Comparison of ENCODE assay signal across 8 cellular contexts in genomic region chr2:101330253-101330921, GRCh38. TPM values are rescaled to one million over a fixed set of nuclear protein-coding genes. Genes with fewer than 3 reads are reported as not detected.
DNase-seq lines count a peak whose midpoint lies in the region; ATAC-seq, FAIRE-seq and TF ChIP-seq lines count a peak whose summit lies in the region.

No MANE protein-coding gene starts in this region.

- ATAC-seq in pancreas: peak; percentile 44 to 76 (median 67)

- peaks cover 3% of the 10 kb centered on the region; the same call in 1 of the 2 replicates for H3K9me3 ChIP-seq in Caco-2
- H3K9me3 ChIP-seq in pancreas: no peaks in the 10 kb centered on the region

- H3K27ac Mint-ChIP-seq in Caco-2 (ENCODE audit: unreplicated experiment): no peak overlapping the region

- intact Hi-C loops in Caco-2 (cut with micrococcal nuclease; ENCODE audit: unreplicated experiment) (no loop called here), pancreas (cut with DNase I) (no loop called here)

- H3K4me3 Mint-ChIP-seq in Caco-2 (ENCODE audit: unreplicated experiment): no peak overlapping the region

- DNase-seq in Caco-2 (peak; percentile 56 to 64), foreskin melanocyte (peak; percentile 75), pancreas (peak; percentile 35 to 61 (median 44)), LoVo (ENCODE audit: low spot score) (no peak), NK-92 (lab: John Stamatoyannopoulos, UW; ENCODE audit: unreplicated experiment) (no peak), EL (no peak), amniotic stem cell (lab: John Stamatoyannopoulos, UW) (no peak)
- DNase-seq in activated CD8-positive, alpha-beta memory T cell treated with anti-CD3 and anti-CD28 coated beads, Interleukin-2, amount 50 U/mL, for 48 hours: peak; percentile 68

- WGBS in pancreas, 2 donors: 65 to 69% methylated on average over 12 of the region's 12 CpGs

- peak overlapping the region in 2 of 4 donors; percentile 50 to 51 for H3K27ac ChIP-seq in pancreas

- no peaks in the 10 kb centered on the region for H3K27me3 Mint-ChIP-seq in Caco-2 (ENCODE audit: insufficient read depth, unreplicated experiment)

- no peaks in the 10 kb centered on the region for H3K27me3 ChIP-seq in Caco-2 (replicated peaks; ENCODE audit: control insufficient read depth, insufficient read depth, low read length)
- H3K27me3 ChIP-seq in pancreas: no peaks in the 10 kb centered on the region

- FAIRE-seq in pancreas (lab: Jason Lieb, UNC): no peak

- no TSS peak for BruUV-seq in Caco-2 (replicated peaks; lab: Mats Ljungman, UMichigan)

- POLR2A ChIA-PET in Caco-2 (lab: Charles Lee): interaction anchor here (1.0 kb wide), 1 partner anchor 22 kb away, joined by 4 read pairs; the partner anchor contains the start of gene RNF149

- TF ChIP-seq CTCF in Caco-2 (IDR thresholded peaks at IDR 0.05; ENCODE audit: insufficient read depth in 1 of 2, low read depth in 1 of 2, low read length in 1 of 2, severe bottlenecking in 1 of 2, unreplicated experiment in 1 of 2): no peak
- TF ChIP-seq CTCF in pancreas (IDR thresholded peaks at IDR 0.05): no peak

- H3K4me1 Mint-ChIP-seq in Caco-2 (ENCODE audit: low read depth, unreplicated experiment): peaks cover 14% of the 10 kb centered on the region

- H3K4me1 ChIP-seq in Caco-2 (peaks cover 41% of the 10 kb centered on the region), pancreas (peaks cover 0 to 15% (median 0%) of the 10 kb centered on the region in 3 donors)

- H3K36me3 ChIP-seq in Caco-2 (ENCODE audit: control insufficient read depth, insufficient read depth, low read length) (no peaks in the 10 kb centered on the region), pancreas (no peaks in the 10 kb centered on the region)

- H3K4me3 ChIP-seq in Caco-2 (ENCODE audit: low read depth, low read length) (no peak overlapping the region), pancreas (no peak overlapping the region)

- CTCF ChIA-PET in Caco-2 (lab: Charles Lee): interaction anchor here (1.4 kb wide), 1 partner anchor 12 kb away, joined by 4 read pairs; no protein-coding TSS in a partner anchor

- H3K9me3 Mint-ChIP-seq in Caco-2 (ENCODE audit: unreplicated experiment): no peaks in the 10 kb centered on the region

- no peaks in the 10 kb centered on the region for H3K36me3 Mint-ChIP-seq in Caco-2 (ENCODE audit: insufficient read depth, unreplicated experiment)

RNA-seq across cellular contexts. Expression of gene RNF149, which starts 21.9 kb away (rescaled TPM):
- 96.8 and 101 TPM in 2 replicates for total RNA-seq in Caco-2 (2022)
- 10 to 100 TPM; 18.8 to 36.9 (median 24.5) TPM for total RNA-seq in pancreas
- 10 to 100 TPM; 24.3 to 27.1 TPM for polyA plus RNA-seq in pancreas

RNA-seq across cellular contexts. Expression of gene CREG2, which starts 56.9 kb away (rescaled TPM):
- total RNA-seq in Caco-2 (2022) (119 and 120 TPM in 2 replicates), pancreas (under 1 TPM in 2 of 6 donors, not detected in 4; 0.12 to 0.19 TPM)
- polyA plus RNA-seq in pancreas: under 1 TPM in 1 of 2 donors, not detected in 1; 0.05 TPM

Comparison
In these comparisons a context has a peak if more than half of its experiments do, and no peak if none do; other contexts are left out.
1. DNase-seq: peak in Caco-2 (2 of 2), activated CD8-positive, alpha-beta memory T cell treated with anti-CD3 and anti-CD28 coated beads, Interleukin-2, amount 50 U/mL, for 48 hours (single experiment), foreskin melanocyte (single experiment) and pancreas (6 of 6); none in LoVo (single experiment), NK-92 (single experiment), EL (single experiment) and amniotic stem cell (single experiment).
2. RNA of gene CREG2, which starts 56.9 kb away (total RNA-seq): 119 to 120 TPM in Caco-2; 0.12 to 0.19 TPM in pancreas; every median in the first group is over 100 times any median in the second.